ENCODE assay signal across 21 cellular contexts in genomic region chr3:120622457-120622856, GRCh38. TPM values are rescaled to one million over a fixed set of nuclear protein-coding genes. Genes with fewer than 3 reads are reported as not detected.
DNase-seq lines count a peak whose midpoint lies in the region; ATAC-seq, FAIRE-seq and TF ChIP-seq lines count a peak whose summit lies in the region.
"Had no signal": no experiment of that assay in that cellular context is flagged by ENCODE, and none has a peak within 500 bp of the region (broad histone marks: within the 10 kb centered on the region; RNA-seq: fewer than 3 reads in every experiment).

No MANE protein-coding gene starts in this region.

- H3K27me3 ChIP-seq in HUES6 (ENCODE audit: control insufficient read depth, insufficient read depth, low read length) = no peaks in the 10 kb centered on the region
- no peaks in the 10 kb centered on the region for H3K27me3 ChIP-seq in GM12878 (replicated peaks in 1 of 2; ENCODE audit: control insufficient read depth in 2 of 2, insufficient read depth in 2 of 2, low read length in 1 of 2)
- H3K27me3 ChIP-seq: BLaER1, Peyer's patch had no signal

- H3K79me2 ChIP-seq in GM12878 (ENCODE audit: control insufficient read depth, insufficient read depth, low read length) = no peaks in the 10 kb centered on the region

- TF ChIP-seq POLR2A in GM12878 (IDR thresholded peaks at IDR 0.05; ENCODE audit: low read depth, low read length) = no peak
- TF ChIP-seq POLR2A in GM12892 (IDR thresholded peaks at IDR 0.05; ENCODE audit: low read depth, low read length) = no peak

- H3K4me3 ChIP-seq in HUES6 (ENCODE audit: low read depth, low read length) (peak overlapping the region; percentile 54; the same call in 1 of the 2 replicates), GM12878 (no peak overlapping the region)
- H3K4me3 ChIP-seq: BLaER1, Peyer's patch, SK-N-MC had no signal

- no peak overlapping the region for H3K4me2 ChIP-seq in GM12878 (ENCODE audit: control insufficient read depth, insufficient read depth)
- H3K4me2 ChIP-seq: BLaER1 had no signal

- ATAC-seq in GM12878 (no peak; the same call in 2 of the 3 replicates), left cardiac atrium (no peak)
- no peak for ATAC-seq in stimulated activated effector memory CD8-positive, alpha-beta T cell treated with anti-CD3 and anti-CD28 coated beads, Interleukin-12 subunit alpha, Interleukin-12 subunit beta, amount 100 ng/mL, for 72 hours

- TF ChIP-seq EP300 in GM12878 (IDR thresholded peaks at IDR 0.05; ENCODE audit: borderline replicate concordance in 1 of 2, control insufficient read depth in 1 of 2, low read depth in 2 of 2, low read length in 2 of 2) = no peak

- POLR2A ChIA-PET in GM12878 (lab: Charles Lee) = no interaction called here

- SMC1A ChIA-PET in GM12878 (lab: Charles Lee; ENCODE audit: uncharacterized antibody, unreplicated experiment) = interaction anchor here (1.0 to 1.4 kb wide), 5 partner anchors 8 to 173 kb away, joined by 3 to 8 read pairs (median 6); no protein-coding TSS in a partner anchor

- H3K36me3 Mint-ChIP-seq in stimulated activated effector memory CD8-positive, alpha-beta T cell treated with anti-CD3 and anti-CD28 coated beads, Interleukin-12 subunit alpha, Interleukin-12 subunit beta, amount 100 ng/mL, for 72 hours = peaks cover 6% of the 10 kb centered on the region

- FAIRE-seq in GM12878 (lab: Jason Lieb, UNC) (no peak), GM12892 (lab: Jason Lieb, UNC) (no peak)
- FAIRE-seq: D721Med, G401.6 had no signal

- CTCF ChIA-PET in GM12878 (lab: Yijun Ruan, JAX) = interaction anchor here (1.2 to 2.0 kb wide), 2 partner anchors 166 to 173 kb away, joined by 3 to 12 read pairs; no protein-coding TSS in a partner anchor

- H3K27ac Mint-ChIP-seq in stimulated activated effector memory CD8-positive, alpha-beta T cell treated with anti-CD3 and anti-CD28 coated beads, Interleukin-12 subunit alpha, Interleukin-12 subunit beta, amount 100 ng/mL, for 72 hours = peak overlapping the region; percentile 75
- H3K27ac Mint-ChIP-seq: CD4-positive, alpha-beta T cell; T-helper 1 cell treated with Interleukin-12 subunit alpha and Interleukin-12 subunit beta and Interleukin-4 antibody, amounts not matched to agents 30 μg/mL and 1 μg/mL, for 36 hours had no signal

- no peaks in the 10 kb centered on the region for H4K20me1 ChIP-seq in GM12878 (ENCODE audit: control insufficient read depth, insufficient read depth)
- H4K20me1 ChIP-seq: BLaER1 had no signal

- RAD21 ChIA-PET in GM12878 (lab: Charles Lee; ENCODE audit: unreplicated experiment) = interaction anchor here (0.7 to 1.7 kb wide), 4 partner anchors 11 to 172 kb away, joined by 3 to 14 read pairs (median 3); partner anchors contain the start of gene NDUFB4

- no peaks in the 10 kb centered on the region for H3K4me1 Mint-ChIP-seq in stimulated activated effector memory CD8-positive, alpha-beta T cell treated with anti-CD3 and anti-CD28 coated beads, Interleukin-12 subunit alpha, Interleukin-12 subunit beta, amount 100 ng/mL, for 72 hours

- in situ Hi-C loops in GM12878 (cut with MboI) = no loop called here

- TF ChIP-seq CTCF in GM12878 (IDR thresholded peaks at IDR 0.05 in 2 of 3, conservative IDR thresholded peaks at IDR 0.05 in 1 of 3; ENCODE audit: control insufficient read depth in 2 of 3, extremely low read depth in 1 of 3, insufficient read depth in 1 of 3, low read depth in 3 of 3, low read length in 3 of 3) = no peak

- H3K27ac ChIP-seq in HUES6 (ENCODE audit: low read depth, low read length) = peak overlapping the region; percentile 32; the same call in 1 of the 2 replicates
- no peak overlapping the region for H3K27ac ChIP-seq in GM12878 (ENCODE audit: control insufficient read depth, insufficient read depth)
- H3K27ac ChIP-seq: BLaER1, Peyer's patch, SK-N-MC had no signal

- H3K9me3 Mint-ChIP-seq in stimulated activated effector memory CD8-positive, alpha-beta T cell treated with anti-CD3 and anti-CD28 coated beads, Interleukin-12 subunit alpha, Interleukin-12 subunit beta, amount 100 ng/mL, for 72 hours = peaks cover 11% of the 10 kb centered on the region

- no TSS peak for BruUV-seq in GM12878 (replicated peaks; lab: Mats Ljungman, UMichigan)

- H3K4me1 ChIP-seq in ES-I3 (ENCODE audit: insufficient read depth, low read length) (no peaks in the 10 kb centered on the region), HUES6 (ENCODE audit: control insufficient read depth, insufficient read depth, low read length) (no peaks in the 10 kb centered on the region; the same call in 1 of the 2 replicates), GM12878 (ENCODE audit: control insufficient read depth, insufficient read depth, low read length) (no peaks in the 10 kb centered on the region)
- H3K4me1 ChIP-seq: BLaER1, Peyer's patch had no signal

- H3K9ac ChIP-seq in ES-I3 (ENCODE audit: low read depth, low read length) = 0 out of 2 replicates have a peak overlapping the region, but pooled peaks have one; percentile 17
- peak overlapping the region; percentile 73 for H3K9ac ChIP-seq in HUES6 (ENCODE audit: low read length)
- no peak overlapping the region for H3K9ac ChIP-seq in GM12878 (ENCODE audit: control insufficient read depth, insufficient read depth, low read length)
- H3K9ac ChIP-seq: BLaER1 had no signal

- DNase-seq in GM12878 (ENCODE audit: low read depth, low spot score) (no peak), left cardiac atrium (no peak), GM12892 (ENCODE audit: insufficient read length) (no peak), head of caudate nucleus (no peak)
- DNase-seq in stimulated activated effector memory CD8-positive, alpha-beta T cell treated with anti-CD3 and anti-CD28 coated beads, Interleukin-12 subunit alpha, Interleukin-12 subunit beta, amount 100 ng/mL, for 72 hours (ENCODE audit: low spot score in 2 of 2) = no peak
- DNase-seq: NCI-H1092, NCI-H1436, NCI-H187 treated with DMSO at 0.1 percent for 48 hours, NCI-H2107, NCI-H524 treated with DMSO at 0.1 percent for 48 hours, Peyer's patch had no signal

- WGBS in GM12878 (ENCODE audit: insufficient coverage, insufficient replicate concordance, low lambda C conversion rate, missing lambda C conversion rate) = 13% methylated on average over 3 of the region's 3 CpGs

- no peak for TF ChIP-seq RAD21 in GM12878 (IDR thresholded peaks at IDR 0.05; ENCODE audit: insufficient read depth, low read depth, low read length)

- no peak overlapping the region for H2AFZ ChIP-seq in GM12878 (ENCODE audit: control insufficient read depth, low read depth, low read length)

- intact Hi-C loops in GM12878 (cut with micrococcal nuclease; ENCODE audit: unreplicated experiment) (loop anchor here (5.0 kb wide), 1 partner anchor 175 kb away; no protein-coding TSS in a partner anchor), left cardiac atrium (cut with DNase I) (no loop called here), head of caudate nucleus (cut with DNase I) (no loop called here)

- H3K36me3 ChIP-seq in ES-I3 (ENCODE audit: insufficient read depth, low read length) (no peaks in the 10 kb centered on the region), HUES6 (ENCODE audit: control insufficient read depth, insufficient read depth, low read length) (no peaks in the 10 kb centered on the region), GM12878 (ENCODE audit: control insufficient read depth in 2 of 2, insufficient read depth in 2 of 2, low read length in 1 of 2) (no peaks in the 10 kb centered on the region)
- H3K36me3 ChIP-seq: BLaER1, Peyer's patch had no signal

- no peak overlapping the region for H3K4me3 Mint-ChIP-seq in stimulated activated effector memory CD8-positive, alpha-beta T cell treated with anti-CD3 and anti-CD28 coated beads, Interleukin-12 subunit alpha, Interleukin-12 subunit beta, amount 100 ng/mL, for 72 hours
- H3K4me3 Mint-ChIP-seq: CD4-positive, alpha-beta T cell; T-helper 1 cell treated with Interleukin-12 subunit alpha and Interleukin-12 subunit beta and Interleukin-4 antibody, amounts not matched to agents 30 μg/mL and 1 μg/mL, for 36 hours had no signal

- H3K9me3 ChIP-seq in ES-I3 (ENCODE audit: control insufficient read depth, insufficient read depth, low read length) = peaks cover 11% of the 10 kb centered on the region
- H3K9me3 ChIP-seq in HUES6 (ENCODE audit: control insufficient read depth, insufficient read depth, low read depth, low read length) = peaks cover 12% of the 10 kb centered on the region; the same call in 1 of the 2 replicates
- peaks cover 6% of the 10 kb centered on the region; the same call in 2 of the 3 replicates for H3K9me3 ChIP-seq in GM12878 (replicated peaks; ENCODE audit: control insufficient read depth, insufficient read depth, low read length)

RNA-seq across cellular contexts. Expression of gene NDUFB4, which starts 26.3 kb away (rescaled TPM):
- total RNA-seq in GM12878 (2013; cell fraction: nucleolus; rRNA removed) = 46.1 and 57.9 TPM in 2 replicates
- total RNA-seq in GM12878 (2014; rRNA removed) (215 and 229 TPM in 2 replicates), GM12878 (2014; rRNA removed; fragmentation: Illumina TruSeq; extraction: Trizol) (412 and 416 TPM in 2 replicates), GM12878 (2021) (155 and 159 TPM in 2 replicates), left cardiac atrium (100 to 1,000 TPM; 285 to 331 TPM)
- 414 TPM for polyA plus RNA-seq in GM12878 (2011; ENCODE audit: low read depth)
- polyA plus RNA-seq in GM12878 (2011; rRNA removed) (222 and 224 TPM in 2 replicates), GM12878 (2014; fragmentation: Illumina TruSeq; extraction: Trizol) (213 and 297 TPM in 2 replicates), GM12878 (2014; fragmentation: Nextera tagmentation; extraction: Ambion mirVana) (100 to 1,000 TPM; 732 to 864 TPM), GM12878 (2014; rRNA removed) (284 and 363 TPM in 2 replicates), GM12878 (2016; fragmentation: Nextera tagmentation; extraction: Ambion mirVana) (100 to 1,000 TPM; 410 to 445 TPM)
- polyA plus RNA-seq in GM12878 (2011; cell fraction: cytosol; rRNA removed) = 343 and 368 TPM in 2 replicates
- 226 and 235 TPM in 2 replicates for polyA plus RNA-seq in GM12878 (2011; cell fraction: nucleus; rRNA removed)
- 174 and 262 TPM in 2 replicates for polyA plus RNA-seq in GM12878 (2012)
- 105 and 186 TPM in 2 replicates for polyA minus RNA-seq in GM12878 (2011; rRNA and poly(A)+ RNA removed)
- polyA minus RNA-seq in GM12878 (2011; cell fraction: cytosol; rRNA and poly(A)+ RNA removed) = 73.2 and 93.0 TPM in 2 replicates
- 45.6 and 60.6 TPM in 2 replicates for polyA minus RNA-seq in GM12878 (2011; cell fraction: nucleus; rRNA and poly(A)+ RNA removed)
- polyA plus RNA-seq in GM12892 (2012; ENCODE audit: missing spikeins) = 288 TPM

RNA-seq across cellular contexts. Expression of gene HGD, which starts 59.6 kb away (rescaled TPM):
- 2.1 and 2.4 TPM in 2 replicates for total RNA-seq in GM12878 (2013; cell fraction: nucleolus; rRNA removed)
- total RNA-seq in GM12878 (2014; rRNA removed) (0.22 TPM in 1 of 2 replicates, not detected in the other), GM12878 (2014; rRNA removed; fragmentation: Illumina TruSeq; extraction: Trizol) (not detected in 2 replicates), GM12878 (2021) (0.51 and 0.72 TPM in 2 replicates), left cardiac atrium (1 to 10 TPM in 1 of 2 donors, not detected in 1; 1.5 TPM)
- polyA plus RNA-seq in GM12878 (2011; ENCODE audit: low read depth) = 0.80 TPM
- polyA plus RNA-seq in GM12878 (2011; rRNA removed) (0.18 and 0.27 TPM in 2 replicates), GM12878 (2014; fragmentation: Illumina TruSeq; extraction: Trizol) (0.28 TPM in 1 of 2 replicates, not detected in the other), GM12878 (2014; fragmentation: Nextera tagmentation; extraction: Ambion mirVana) (not detected), GM12878 (2014; rRNA removed) (0.25 and 0.81 TPM in 2 replicates), GM12878 (2016; fragmentation: Nextera tagmentation; extraction: Ambion mirVana) (not detected)
- polyA plus RNA-seq in GM12878 (2011; cell fraction: cytosol; rRNA removed) = 0.16 and 0.28 TPM in 2 replicates
- 2.0 TPM in 2 replicates for polyA plus RNA-seq in GM12878 (2011; cell fraction: nucleus; rRNA removed)
- polyA plus RNA-seq in GM12878 (2012) = not detected in 2 replicates
- polyA minus RNA-seq in GM12878 (2011; rRNA and poly(A)+ RNA removed) = 0.21 and 2.0 TPM in 2 replicates
- not detected in 2 replicates for polyA minus RNA-seq in GM12878 (2011; cell fraction: cytosol; rRNA and poly(A)+ RNA removed)
- polyA minus RNA-seq in GM12878 (2011; cell fraction: nucleus; rRNA and poly(A)+ RNA removed) = 1.7 and 1.8 TPM in 2 replicates
- polyA plus RNA-seq in GM12892 (2012; ENCODE audit: missing spikeins) = 0.83 TPM
- total RNA-seq: A172, Daoy had no signal
